ENCODE assay signal across 22 cellular contexts in the genomic region with DNA sequence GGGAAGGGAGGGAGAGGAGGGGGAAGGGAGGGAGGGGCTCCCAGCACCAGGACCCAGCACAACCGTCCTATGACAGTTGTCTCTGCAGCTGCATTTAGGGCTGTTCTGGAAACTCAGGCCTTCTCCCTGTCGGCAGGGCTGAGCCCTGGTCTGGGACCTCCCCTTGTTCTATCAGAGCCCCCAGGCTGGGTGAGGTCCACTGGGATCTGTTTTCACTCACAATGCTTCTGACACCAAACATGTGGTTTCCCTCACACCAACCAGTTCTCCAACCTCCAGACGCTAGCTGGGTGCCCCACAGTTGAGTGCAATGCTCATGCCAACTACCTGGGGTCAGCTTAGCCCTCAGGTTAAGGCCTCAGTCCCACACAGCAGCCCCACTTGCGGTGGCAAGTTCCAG. TPM values are rescaled to one million over a fixed set of nuclear protein-coding genes. Genes with fewer than 3 reads are reported as not detected.
DNase-seq lines count a peak whose midpoint lies in the region; ATAC-seq and TF ChIP-seq lines count a peak whose summit lies in the region.
"Had no signal": no experiment of that assay in that cellular context is flagged by ENCODE, and none has a peak within 500 bp of the region (broad histone marks: within the 10 kb centered on the region; RNA-seq: fewer than 3 reads in every experiment).

No MANE protein-coding gene starts in this region.

- peak in 1 of 2 experiments; percentile 91; a peak in 2 of 4 replicates for TF ChIP-seq EP300 in SK-N-SH (IDR thresholded peaks at IDR 0.05; ENCODE audit: borderline replicate concordance in 1 of 2, low read depth in 1 of 2, low read length in 1 of 2)

- peak overlapping the region; percentile 52 for H3K4me2 ChIP-seq in BLaER1
- H3K4me2 ChIP-seq in SK-N-SH = no peak overlapping the region
- H3K4me2 ChIP-seq in hepatocyte = no peak overlapping the region
- H3K4me2 ChIP-seq in neuronal stem cell (ENCODE audit: insufficient read depth, low read length, poor library complexity, severe bottlenecking) = no peak overlapping the region
- H3K4me2 ChIP-seq: GM23338 had no signal

- H3K4me3 ChIP-seq in BLaER1 = no peak overlapping the region
- H3K4me3 ChIP-seq in SK-N-SH (ENCODE audit: low read depth in 2 of 2, low read length in 1 of 2) = no peak overlapping the region
- no peak overlapping the region for H3K4me3 ChIP-seq in hepatocyte
- no peak overlapping the region for H3K4me3 ChIP-seq in neuronal stem cell (ENCODE audit: low read length in 2 of 2)
- H3K4me3 ChIP-seq: GM23338, K562, SJSA1 had no signal

- no peaks in the 10 kb centered on the region for H3K9me3 ChIP-seq in BLaER1
- H3K9me3 ChIP-seq in SK-N-SH = no peaks in the 10 kb centered on the region
- no peaks in the 10 kb centered on the region for H3K9me3 ChIP-seq in hepatocyte (ENCODE audit: low read depth)
- no peaks in the 10 kb centered on the region for H3K9me3 ChIP-seq in neuronal stem cell (replicated peaks in 1 of 2; ENCODE audit: control insufficient read depth in 2 of 2, insufficient read depth in 1 of 2, low read depth in 1 of 2, low read length in 2 of 2)

- H3K9ac ChIP-seq in BLaER1 (no peak overlapping the region), SK-N-SH (no peak overlapping the region), neuronal stem cell (ENCODE audit: low read depth, low read length, poor library complexity) (no peak overlapping the region)

- H3K4ac ChIP-seq in neuronal stem cell (ENCODE audit: low read length) = no peak overlapping the region

- POLR2A ChIA-PET in SK-N-SH (lab: Yijun Ruan, JAX) = interaction anchor here (0.9 to 1.4 kb wide), 7 partner anchors 8 to 271 kb away, joined by 3 to 5 read pairs (median 3); a partner anchor contains a TSS

- peak overlapping the region; percentile 75 for H2BK12ac ChIP-seq in neuronal stem cell (ENCODE audit: low read length)

- H3K23ac ChIP-seq in neuronal stem cell (ENCODE audit: low read depth, low read length, poor library complexity) = no peak overlapping the region

- H3K79me2 ChIP-seq in SK-N-SH (ENCODE audit: insufficient read depth) (no peaks in the 10 kb centered on the region), hepatocyte (peaks cover 7% of the 10 kb centered on the region)

- H3K36me3 ChIP-seq in BLaER1 = no peaks in the 10 kb centered on the region
- no peaks in the 10 kb centered on the region for H3K36me3 ChIP-seq in SK-N-SH (replicated peaks in 1 of 2; ENCODE audit: control insufficient read depth in 1 of 2, insufficient read depth in 2 of 2, low read length in 1 of 2)
- H3K36me3 ChIP-seq in hepatocyte (replicated peaks; ENCODE audit: insufficient read depth, low read depth) = no peaks in the 10 kb centered on the region
- H3K36me3 ChIP-seq in neuronal stem cell (replicated peaks in 1 of 2; ENCODE audit: control insufficient read depth in 2 of 2, insufficient read depth in 2 of 2, low read length in 2 of 2) = no peaks in the 10 kb centered on the region
- H3K36me3 ChIP-seq: SJSA1 had no signal

- no peak overlapping the region for H3K27ac ChIP-seq in BLaER1
- H3K27ac ChIP-seq in SK-N-SH (ENCODE audit: low read depth in 2 of 2, low read length in 1 of 2) = peak overlapping the region in 1 of 2 experiments; percentile 91; a peak in 2 of 4 replicates
- no peak overlapping the region for H3K27ac ChIP-seq in hepatocyte
- no peak overlapping the region for H3K27ac ChIP-seq in neuronal stem cell (replicated peaks; ENCODE audit: low read length)
- H3K27ac ChIP-seq: SJSA1 had no signal

- no peak for ATAC-seq in GM21447 (IDR thresholded peaks at IDR 0.05; ENCODE audit: unreplicated experiment)
- ATAC-seq: GM23338, K562 had no signal

- no peak overlapping the region for H2BK15ac ChIP-seq in neuronal stem cell (ENCODE audit: low read length)

- H2BK120ac ChIP-seq in neuronal stem cell (ENCODE audit: low read depth, low read length) = no peak overlapping the region

- H2AK5ac ChIP-seq in neuronal stem cell (ENCODE audit: low read depth, low read length) = peak overlapping the region; percentile 81

- H3K4me1 ChIP-seq in BLaER1 (peaks cover 33% of the 10 kb centered on the region), SK-N-SH (ENCODE audit: control insufficient read depth in 1 of 2, insufficient read depth in 2 of 2, low read depth in 1 of 2, low read length in 1 of 2) (peaks cover 0 to 64% of the 10 kb centered on the region in 2 experiments; a peak in 2 of 4 replicates), hepatocyte (ENCODE audit: insufficient read depth) (peaks cover 7% of the 10 kb centered on the region), neuronal stem cell (ENCODE audit: control insufficient read depth in 2 of 2, insufficient read depth in 1 of 2, low read depth in 1 of 2, low read length in 2 of 2) (peaks cover 0 to 9% of the 10 kb centered on the region in 2 donors)
- H3K4me1 ChIP-seq: SJSA1 had no signal

- H3K9me2 ChIP-seq in SK-N-SH (no peaks in the 10 kb centered on the region), hepatocyte (replicated peaks; ENCODE audit: insufficient read depth) (no peaks in the 10 kb centered on the region)

- H3F3A ChIP-seq in SK-N-SH (replicated peaks; ENCODE audit: insufficient read depth) = no peaks in the 10 kb centered on the region

- H2AFZ ChIP-seq in SK-N-SH (ENCODE audit: low read depth) = no peak overlapping the region
- H2AFZ ChIP-seq in hepatocyte = no peak overlapping the region
- no peak overlapping the region for H2AFZ ChIP-seq in neuronal stem cell (ENCODE audit: low read length)
- H2AFZ ChIP-seq: GM23338 had no signal

- H4K20me1 ChIP-seq in BLaER1 (no peaks in the 10 kb centered on the region), SK-N-SH (ENCODE audit: insufficient read depth) (no peaks in the 10 kb centered on the region), hepatocyte (ENCODE audit: insufficient read depth, poor library complexity, severe bottlenecking) (peaks cover 2% of the 10 kb centered on the region)

- H2BK5ac ChIP-seq in neuronal stem cell (ENCODE audit: low read length) = no peak overlapping the region

- TF ChIP-seq CTCF in SK-N-SH (IDR thresholded peaks at IDR 0.05) (no peak), hepatocyte (IDR thresholded peaks at IDR 0.05; ENCODE audit: poor library complexity) (no peak)

- peak overlapping the region; percentile 23 for H4K8ac ChIP-seq in neuronal stem cell (ENCODE audit: low read depth, low read length)

- H4K91ac ChIP-seq in neuronal stem cell (ENCODE audit: low read depth, low read length, poor library complexity) = no peak overlapping the region

- no peaks in the 10 kb centered on the region for H3K27me3 ChIP-seq in BLaER1
- no peaks in the 10 kb centered on the region for H3K27me3 ChIP-seq in SK-N-SH (ENCODE audit: insufficient read depth)
- no peaks in the 10 kb centered on the region for H3K27me3 ChIP-seq in hepatocyte
- H3K27me3 ChIP-seq in neuronal stem cell (ENCODE audit: control insufficient read depth in 3 of 3, insufficient read depth in 3 of 3, low read depth in 1 of 3, low read length in 3 of 3) = peaks cover 0 to 5% (median 0%) of the 10 kb centered on the region in 3 experiments
- H3K27me3 ChIP-seq: SJSA1 had no signal

- peak overlapping the region; percentile 78 for H3K18ac ChIP-seq in neuronal stem cell (ENCODE audit: low read length)

- DNase-seq in SK-N-SH (peak; percentile 93), hepatocyte (ENCODE audit: low spot score) (peak; percentile 52), neuronal stem cell (ENCODE audit: low spot score) (no peak), NCI-H187 treated with DMSO at 0.1 percent for 48 hours (lab: John Stamatoyannopoulos, UW) (no peak), NCI-H1436 treated with DMSO at 0.1 percent for 48 hours (lab: John Stamatoyannopoulos, UW) (no peak)
- DNase-seq: C1 segment of cervical spinal cord; CD4-positive, alpha-beta memory T cell; COR-L47; DMS53; HCEC 1CT; NCI-H1105 treated with DMSO at 0.1 percent for 48 hours; NCI-H2081; NCI-H2171; NCI-H345; NCI-H524; NCI-H748 treated with DMSO at 0.1 percent for 48 hours had no signal

- WGBS in SK-N-SH (ENCODE audit: low lambda C conversion rate) = 10% methylated on average over 2 of the region's 4 CpGs
- 52% methylated on average over 3 of the region's 4 CpGs for WGBS in hepatocyte (ENCODE audit: low lambda C conversion rate, missing lambda C conversion rate)
- no CpG with 5 or more reads among the region's 4 CpGs for WGBS in neuronal stem cell (ENCODE audit: extremely low coverage in 2 of 2, insufficient read length in 2 of 2, insufficient replicate concordance in 1 of 2), 2 donors

- no peak overlapping the region for H3K14ac ChIP-seq in neuronal stem cell (ENCODE audit: low read length)

- H3K79me1 ChIP-seq in neuronal stem cell (ENCODE audit: low read depth, low read length) = no peaks in the 10 kb centered on the region

- TF ChIP-seq RAD21 in SK-N-SH (IDR thresholded peaks at IDR 0.05; ENCODE audit: low read length) = peak; percentile 36

- CTCF ChIA-PET in SK-N-SH (lab: Yijun Ruan, JAX) = interaction anchor here (0.8 to 2.4 kb wide), 9 partner anchors 8 to 164 kb away, joined by 3 to 10 read pairs (median 5); no protein-coding TSS in a partner anchor

TF ChIP-seq in SK-N-SH, 30 proteins besides CTCF, POLR2A, EP300 and RAD21 (continues in another document):
- peak; percentile 62 for TF ChIP-seq CHD2 (IDR thresholded peaks at IDR 0.05; ENCODE audit: low read length, partially characterized antibody)
- no peak for TF ChIP-seq POLR2AphosphoS5 (IDR thresholded peaks at IDR 0.05; ENCODE audit: low read depth, low read length)
- peak; percentile 32; the same call in 1 of the 2 replicates for TF ChIP-seq FOXJ3 (CRISPR knock-in tag; IDR thresholded peaks at IDR 0.05)
- TF ChIP-seq MXI1 (IDR thresholded peaks at IDR 0.05; ENCODE audit: low read depth, low read length) = peak; percentile 51; the same call in 1 of the 2 replicates
- TF ChIP-seq JUND (IDR thresholded peaks at IDR 0.05) = no peak
- TF ChIP-seq TAF1 (IDR thresholded peaks at IDR 0.05; ENCODE audit: borderline replicate concordance, low read depth, low read length) = no peak
- TF ChIP-seq GATA2 (CRISPR knock-in tag; IDR thresholded peaks at IDR 0.05) = peak; percentile 44; the same call in 1 of the 2 replicates
- no peak for TF ChIP-seq EZH2phosphoT487 (IDR thresholded peaks at IDR 0.05; ENCODE audit: borderline replicate concordance, low read depth)
- no peak for TF ChIP-seq FOXM1 (IDR thresholded peaks at IDR 0.05; ENCODE audit: low read depth)
- TF ChIP-seq, protein P1, sequence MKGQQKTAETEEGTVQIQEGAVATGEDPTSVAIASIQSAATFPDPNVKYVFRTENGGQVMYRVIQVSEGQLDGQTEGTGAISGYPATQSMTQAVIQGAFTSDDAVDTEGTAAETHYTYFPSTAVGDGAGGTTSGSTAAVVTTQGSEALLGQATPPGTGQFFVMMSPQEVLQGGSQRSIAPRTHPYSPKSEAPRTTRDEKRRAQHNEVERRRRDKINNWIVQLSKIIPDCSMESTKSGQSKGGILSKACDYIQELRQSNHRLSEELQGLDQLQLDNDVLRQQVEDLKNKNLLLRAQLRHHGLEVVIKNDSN (IDR thresholded peaks at IDR 0.05; ENCODE audit: borderline replicate concordance, low read depth) = no peak

RNA-seq across cellular contexts. Expression of a gene that starts 13.7 kb away (rescaled TPM):
- polyA plus RNA-seq in SK-N-SH (2012; rRNA removed) = 0.12 and 0.57 TPM in 2 replicates
- polyA plus RNA-seq in SK-N-SH (2012; cell fraction: cytosol; rRNA removed) = 0.21 and 0.67 TPM in 2 replicates
- polyA plus RNA-seq in SK-N-SH (2012; cell fraction: nucleus; rRNA removed) = 0.44 and 1.1 TPM in 2 replicates
- 45.7 and 55.4 TPM in 2 replicates for total RNA-seq in hepatocyte
- 68.0 and 78.8 TPM in 2 replicates for polyA plus RNA-seq in hepatocyte
- polyA plus RNA-seq in neuronal stem cell (2013, experiment 1 of 2) = 5.3 TPM
- 5.7 TPM for polyA plus RNA-seq in neuronal stem cell (2013, experiment 2 of 2)
- total RNA-seq: CD4-positive, alpha-beta memory T cell; K562; MCF 10A had no signal
- polyA plus RNA-seq: K562 had no signal

Comparison
In these comparisons a context has a peak if more than half of its experiments do, and no peak if none do; other contexts are left out.
1. DNase-seq: peak in SK-N-SH (single experiment) and hepatocyte (single experiment); none in neuronal stem cell (single experiment), NCI-H187 treated with DMSO at 0.1 percent for 48 hours (single experiment) and NCI-H1436 treated with DMSO at 0.1 percent for 48 hours (single experiment).
2. RNA of a gene that starts 13.7 kb away (polyA plus RNA-seq): 68.0 to 78.8 TPM in hepatocyte; 0.12 to 1.1 TPM in SK-N-SH; every median in the first group is over 10 times any median in the second.